Comparison of ENCODE assay signal across 8 cellular contexts in the genomic region with DNA sequence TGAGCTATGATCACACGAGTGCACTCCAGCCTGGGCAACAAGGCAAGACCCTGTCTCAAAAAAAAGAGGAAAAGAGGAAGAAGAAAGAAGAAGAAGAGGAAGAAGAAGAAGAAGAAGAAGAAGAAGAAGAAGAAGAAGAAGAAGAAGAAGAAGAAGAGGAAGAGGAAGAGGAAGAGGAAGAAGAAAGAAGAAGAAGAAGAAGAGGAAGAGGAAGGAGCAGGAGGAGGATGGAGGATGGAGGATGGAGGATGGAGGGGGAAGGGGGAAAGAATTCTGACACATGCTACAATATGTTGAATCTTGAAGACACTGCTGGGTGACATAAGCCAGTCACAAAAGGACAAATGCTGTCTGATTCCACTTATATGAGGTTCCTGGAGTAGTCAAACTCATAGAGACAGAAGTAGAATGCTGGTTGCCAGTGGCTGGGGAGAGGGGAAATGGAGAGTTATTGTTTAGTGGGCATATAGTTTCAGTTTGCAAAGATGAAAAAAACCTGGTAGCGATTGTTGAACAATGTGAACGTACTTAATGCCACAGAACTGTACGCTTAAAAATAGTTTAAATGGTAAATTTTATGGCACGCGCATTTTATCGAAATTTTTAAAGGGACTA. TPM values are rescaled to one million over a fixed set of nuclear protein-coding genes. Genes with fewer than 3 reads are reported as not detected.
A peak's percentile ranks its signal among the peaks of the same experiment; 100 is the strongest.
DNase-seq lines count a peak whose midpoint lies in the region; ATAC-seq, FAIRE-seq and TF ChIP-seq lines count a peak whose summit lies in the region.

No MANE protein-coding gene starts in this region.

- H3K36me3 ChIP-seq in astrocyte (ENCODE audit: insufficient read depth, low read length): no peaks in the 10 kb centered on the region

- no peak overlapping the region for H3K27ac Mint-ChIP-seq in astrocyte (ENCODE audit: unreplicated experiment)

- no peak for FAIRE-seq in astrocyte (lab: Jason Lieb, UNC)

- H3K27ac ChIP-seq in astrocyte (ENCODE audit: low read depth, low read length): no peak overlapping the region

- no peak overlapping the region for H3K4me3 Mint-ChIP-seq in astrocyte (ENCODE audit: unreplicated experiment)

- peak overlapping the region; percentile 73 for H3K4me2 ChIP-seq in astrocyte (ENCODE audit: low read length)

- H3K4me1 ChIP-seq in astrocyte (ENCODE audit: insufficient read depth, low read length): no peaks in the 10 kb centered on the region

- peaks cover 48% of the 10 kb centered on the region for H3K27me3 Mint-ChIP-seq in astrocyte (ENCODE audit: low read depth, unreplicated experiment)

- no peaks in the 10 kb centered on the region for H3K9me3 ChIP-seq in astrocyte (ENCODE audit: insufficient read depth, low read depth, low read length)

- no peaks in the 10 kb centered on the region for H3K4me1 Mint-ChIP-seq in astrocyte (ENCODE audit: low read depth, unreplicated experiment)

- ATAC-seq in GM19372 (IDR thresholded peaks at IDR 0.05; ENCODE audit: low read depth, unreplicated experiment): peak; percentile 42
- ATAC-seq in HG03439 (IDR thresholded peaks at IDR 0.05; ENCODE audit: unreplicated experiment): peak; percentile 24
- no peak for ATAC-seq in HG02938 (IDR thresholded peaks at IDR 0.05; ENCODE audit: unreplicated experiment)
- ATAC-seq in HG03139 (IDR thresholded peaks at IDR 0.05; ENCODE audit: unreplicated experiment): no peak

- H3K9me3 Mint-ChIP-seq in astrocyte (ENCODE audit: unreplicated experiment): no peaks in the 10 kb centered on the region

- H3K9ac ChIP-seq in astrocyte (ENCODE audit: low read length): peak overlapping the region; percentile 17

- no peaks in the 10 kb centered on the region for H4K20me1 ChIP-seq in astrocyte (ENCODE audit: insufficient read depth, low read length)

- peak overlapping the region; percentile 39 for H2AFZ ChIP-seq in astrocyte (ENCODE audit: low read depth, low read length)

- H3K79me2 ChIP-seq in astrocyte (ENCODE audit: insufficient read depth, low read length): no peaks in the 10 kb centered on the region

- no peak for TF ChIP-seq CTCF in astrocyte (IDR thresholded peaks at IDR 0.05; ENCODE audit: insufficient read depth, low read depth, low read length)

- H3K36me3 Mint-ChIP-seq in astrocyte (ENCODE audit: low read depth, unreplicated experiment): no peaks in the 10 kb centered on the region

- H3K4me3 ChIP-seq in astrocyte (ENCODE audit: insufficient read depth, low read depth, low read length) (peak overlapping the region; percentile 40), skeletal muscle cell (ENCODE audit: low read depth, low read length) (peak overlapping the region; percentile 40)

- H3K27me3 ChIP-seq in astrocyte (ENCODE audit: insufficient read depth, low read length): peaks cover 3% of the 10 kb centered on the region

- DNase-seq in astrocyte (ENCODE audit: low read depth) (no peak), skeletal muscle cell (ENCODE audit: low read depth) (no peak), NCI-H510A treated with DMSO at 0.1 percent for 48 hours (lab: John Stamatoyannopoulos, UW) (no peak), NCI-H69 (lab: John Stamatoyannopoulos, UW) (no peak)

RNA-seq across cellular contexts. Expression of a gene that starts 47.3 kb away (rescaled TPM):
- total RNA-seq in astrocyte: 19.9 and 22.0 TPM in 2 replicates

Comparison
In these comparisons a context has a peak if more than half of its experiments do, and no peak if none do; other contexts are left out.
1. ATAC-seq: peak in GM19372 (single experiment) and HG03439 (single experiment); none in HG02938 (single experiment) and HG03139 (single experiment).